Comparison of ENCODE assay signal across 2 cellular contexts in the genomic region with DNA sequence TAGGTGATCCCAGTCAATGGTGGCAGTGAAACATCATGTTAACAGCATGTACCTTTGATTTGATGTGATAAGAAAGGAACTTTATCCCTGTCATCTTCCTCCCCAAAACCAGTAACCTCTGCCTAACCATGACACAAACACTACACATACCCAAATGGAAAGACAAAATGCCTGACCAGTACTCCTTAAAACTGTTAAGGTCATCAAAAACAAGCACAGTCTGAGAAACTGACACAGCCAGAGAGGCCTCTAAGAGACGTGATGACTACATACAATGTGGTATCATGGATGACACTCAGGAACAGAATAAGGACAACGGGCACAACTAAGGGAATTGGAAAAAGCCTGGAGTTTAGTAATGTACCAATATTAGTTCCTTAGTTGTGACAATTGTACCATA.
TF ChIP-seq lines count a peak whose summit lies in the region.

No MANE protein-coding gene starts in this region.

TF ChIP-seq in A549, 52 proteins besides CTCF, POLR2A, EP300 and RAD21:
- TF ChIP-seq POLR2AphosphoS2 (conservative IDR thresholded peaks at IDR 0.05; ENCODE audit: low read length) = no peak
- TF ChIP-seq MAFK (IDR thresholded peaks at IDR 0.05; ENCODE audit: partially characterized antibody) = peak; percentile 82
- TF ChIP-seq CHD4 (IDR thresholded peaks at IDR 0.05; ENCODE audit: borderline replicate concordance) = no peak

TF ChIP-seq in K562, 482 proteins besides CTCF, POLR2A, EP300 and RAD21:
- TF ChIP-seq MYC (IDR thresholded peaks at IDR 0.05; ENCODE audit: low read depth, low read length) (no peak), MYC (CRISPR knock-in tag; IDR thresholded peaks at IDR 0.05; ENCODE audit: borderline replicate concordance, low read depth) (no peak), MAFF (IDR thresholded peaks at IDR 0.05; ENCODE audit: low read length) (peak; percentile 45; the same call in 1 of the 2 replicates), BRCA1 (IDR thresholded peaks at IDR 0.05) (no peak), BRCA1 (CRISPR knock-in tag; IDR thresholded peaks at IDR 0.05) (no peak), C11orf30 (IDR thresholded peaks at IDR 0.05; ENCODE audit: low read depth) (peak; percentile 75), ZNF830 (CRISPR knock-in tag; IDR thresholded peaks at IDR 0.05) (no peak), ZNF316 (IDR thresholded peaks at IDR 0.05) (peak; percentile 83), MAFG (tag; conservative IDR thresholded peaks at IDR 0.05) (0 out of 2 replicates have a peak, but pooled peaks have one; percentile 31), SRSF7 (optimal IDR thresholded peaks at IDR 0.05; ENCODE audit: low read depth, low read length) (no peak), MAFK (IDR thresholded peaks at IDR 0.05; ENCODE audit: low read length) (peak; percentile 33; the same call in 1 of the 2 replicates)
- TF ChIP-seq, protein P1, sequence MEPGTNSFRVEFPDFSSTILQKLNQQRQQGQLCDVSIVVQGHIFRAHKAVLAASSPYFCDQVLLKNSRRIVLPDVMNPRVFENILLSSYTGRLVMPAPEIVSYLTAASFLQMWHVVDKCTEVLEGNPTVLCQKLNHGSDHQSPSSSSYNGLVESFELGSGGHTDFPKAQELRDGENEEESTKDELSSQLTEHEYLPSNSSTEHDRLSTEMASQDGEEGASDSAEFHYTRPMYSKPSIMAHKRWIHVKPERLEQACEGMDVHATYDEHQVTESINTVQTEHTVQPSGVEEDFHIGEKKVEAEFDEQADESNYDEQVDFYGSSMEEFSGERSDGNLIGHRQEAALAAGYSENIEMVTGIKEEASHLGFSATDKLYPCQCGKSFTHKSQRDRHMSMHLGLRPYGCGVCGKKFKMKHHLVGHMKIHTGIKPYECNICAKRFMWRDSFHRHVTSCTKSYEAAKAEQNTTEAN (CRISPR knock-in tag; IDR thresholded peaks at IDR 0.05) = no peak
